9 cellular contexts compared by ENCODE assay signal in genomic region chr10:12350925-12351324, GRCh38. TPM values are rescaled to one million over a fixed set of nuclear protein-coding genes. Genes with fewer than 3 reads are reported as not detected.
DNase-seq lines count a peak whose midpoint lies in the region; ATAC-seq and TF ChIP-seq lines count a peak whose summit lies in the region.
"Had no signal": no experiment of that assay in that cellular context is flagged by ENCODE, and none has a peak within 500 bp of the region (broad histone marks: within the 10 kb centered on the region; RNA-seq: fewer than 3 reads in every experiment).

No MANE protein-coding gene starts in this region.

- H3K27ac Mint-ChIP-seq in activated CD4-positive, alpha-beta T cell treated with anti-CD3 and anti-CD28 coated beads, Interleukin-2, amount 10 ng/mL, durations not matched to agents 7 days and 5 days = peak overlapping the region; percentile 94
- H3K27ac Mint-ChIP-seq in activated naive CD8-positive, alpha-beta T cell treated with anti-CD3 and anti-CD28 coated beads, Interleukin-2, amount 10 ng/mL, durations not matched to agents 7 days and 5 days = peak overlapping the region; percentile 88

- H3K36me3 ChIP-seq in liver (ENCODE audit: control insufficient read depth in 4 of 4, insufficient read depth in 3 of 4, low read depth in 1 of 4, low read length in 3 of 4) (peaks cover 0 to 2% (median 0%) of the 10 kb centered on the region in 4 donors), thymus (ENCODE audit: control insufficient read depth, insufficient read depth) (no peaks in the 10 kb centered on the region)

- H3K9me3 Mint-ChIP-seq in activated CD4-positive, alpha-beta T cell treated with anti-CD3 and anti-CD28 coated beads, Interleukin-2, amount 10 ng/mL, durations not matched to agents 7 days and 5 days = no peaks in the 10 kb centered on the region
- H3K9me3 Mint-ChIP-seq in activated naive CD8-positive, alpha-beta T cell treated with anti-CD3 and anti-CD28 coated beads, Interleukin-2, amount 10 ng/mL, durations not matched to agents 7 days and 5 days = no peaks in the 10 kb centered on the region

- no peak for TF ChIP-seq CTCF in liver (IDR thresholded peaks at IDR 0.05; ENCODE audit: low read depth, low read length, missing input control)

- 27% methylated on average over 9 of the region's 9 CpGs for WGBS in liver
- 16% methylated on average over 9 of the region's 9 CpGs for WGBS in thymus

- H3K4me1 Mint-ChIP-seq in activated CD4-positive, alpha-beta T cell treated with anti-CD3 and anti-CD28 coated beads, Interleukin-2, amount 10 ng/mL, durations not matched to agents 7 days and 5 days = peaks cover 32% of the 10 kb centered on the region
- peaks cover 27% of the 10 kb centered on the region for H3K4me1 Mint-ChIP-seq in activated naive CD8-positive, alpha-beta T cell treated with anti-CD3 and anti-CD28 coated beads, Interleukin-2, amount 10 ng/mL, durations not matched to agents 7 days and 5 days

- peak overlapping the region; percentile 58 to 59 for H3K9ac ChIP-seq in liver (ENCODE audit: low read depth in 1 of 2, low read length in 2 of 2)

- H3K27ac ChIP-seq in liver (ENCODE audit: low read depth in 1 of 2, low read length in 2 of 2) (peak overlapping the region; percentile 82 to 83), thymus (ENCODE audit: low read depth) (no peak overlapping the region)

- POLR2A ChIA-PET in activated CD4-positive, alpha-beta T cell treated with anti-CD3 and anti-CD28 coated beads, Interleukin-2, amount 10 ng/mL, durations not matched to agents 7 days and 5 days (lab: Charles Lee) = no interaction called here
- POLR2A ChIA-PET in activated naive CD8-positive, alpha-beta T cell treated with anti-CD3 and anti-CD28 coated beads, Interleukin-2, amount 10 ng/mL, durations not matched to agents 7 days and 5 days (lab: Charles Lee) = interaction anchor here (0.6 to 1.4 kb wide), 2 partner anchors 15 to 1148 kb away, joined by 4 to 6 read pairs; no protein-coding TSS in a partner anchor

- CTCF ChIA-PET in activated CD4-positive, alpha-beta T cell treated with anti-CD3 and anti-CD28 coated beads, Interleukin-2, amount 10 ng/mL, durations not matched to agents 7 days and 5 days (lab: Charles Lee) = interaction anchor here (0.8 kb wide), 1 partner anchor 8 kb away, joined by 3 read pairs; no protein-coding TSS in a partner anchor

- H3K4me3 Mint-ChIP-seq in activated CD4-positive, alpha-beta T cell treated with anti-CD3 and anti-CD28 coated beads, Interleukin-2, amount 10 ng/mL, durations not matched to agents 7 days and 5 days = peak overlapping the region; percentile 91
- peak overlapping the region; percentile 92 for H3K4me3 Mint-ChIP-seq in activated naive CD8-positive, alpha-beta T cell treated with anti-CD3 and anti-CD28 coated beads, Interleukin-2, amount 10 ng/mL, durations not matched to agents 7 days and 5 days

- ATAC-seq in activated naive CD8-positive, alpha-beta T cell treated with anti-CD3 and anti-CD28 coated beads, Interleukin-2, amount 10 ng/mL, durations not matched to agents 7 days and 5 days (ENCODE audit: low read depth) = no peak
- no peak for ATAC-seq in GM18867 (IDR thresholded peaks at IDR 0.05; ENCODE audit: unreplicated experiment)
- ATAC-seq in GM21619 (IDR thresholded peaks at IDR 0.05; ENCODE audit: unreplicated experiment) = no peak

- no peak for DNase-seq in activated CD4-positive, alpha-beta T cell treated with anti-CD3 and anti-CD28 coated beads, Interleukin-2, amount 10 ng/mL, durations not matched to agents 7 days and 5 days
- DNase-seq in activated CD4-positive, alpha-beta T cell treated with anti-CD3 and anti-CD28 coated beads for 4 hours = no peak
- no peak for DNase-seq in activated naive CD8-positive, alpha-beta T cell treated with anti-CD3 and anti-CD28 coated beads, Interleukin-2, amount 10 ng/mL, durations not matched to agents 7 days and 5 days
- no peak for DNase-seq in T-helper 9 cell
- DNase-seq: DMS153 had no signal

- H3K27me3 ChIP-seq in liver (ENCODE audit: control insufficient read depth in 4 of 4, insufficient read depth in 4 of 4, low read length in 3 of 4) (no peaks in the 10 kb centered on the region), thymus (ENCODE audit: control insufficient read depth, insufficient read depth) (no peaks in the 10 kb centered on the region)

- H3K36me3 Mint-ChIP-seq in activated CD4-positive, alpha-beta T cell treated with anti-CD3 and anti-CD28 coated beads, Interleukin-2, amount 10 ng/mL, durations not matched to agents 7 days and 5 days (ENCODE audit: low read depth) = no peaks in the 10 kb centered on the region
- peaks cover 2% of the 10 kb centered on the region for H3K36me3 Mint-ChIP-seq in activated naive CD8-positive, alpha-beta T cell treated with anti-CD3 and anti-CD28 coated beads, Interleukin-2, amount 10 ng/mL, durations not matched to agents 7 days and 5 days

- H3K9me3 ChIP-seq in liver (ENCODE audit: control insufficient read depth in 4 of 4, low read length in 3 of 4) (no peaks in the 10 kb centered on the region), thymus (ENCODE audit: control insufficient read depth) (no peaks in the 10 kb centered on the region)

- no peak for TF ChIP-seq RAD21 in liver (IDR thresholded peaks at IDR 0.05)

- H3K4me3 ChIP-seq in liver (ENCODE audit: low read depth in 1 of 3, low read length in 3 of 3) (peak overlapping the region; percentile 61 to 94 (median 90)), thymus (ENCODE audit: low read length) (peak overlapping the region; percentile 72)

- H3K27me3 Mint-ChIP-seq in activated CD4-positive, alpha-beta T cell treated with anti-CD3 and anti-CD28 coated beads, Interleukin-2, amount 10 ng/mL, durations not matched to agents 7 days and 5 days = peaks cover 32% of the 10 kb centered on the region
- peaks cover 22% of the 10 kb centered on the region for H3K27me3 Mint-ChIP-seq in activated naive CD8-positive, alpha-beta T cell treated with anti-CD3 and anti-CD28 coated beads, Interleukin-2, amount 10 ng/mL, durations not matched to agents 7 days and 5 days

- H3K4me1 ChIP-seq in liver (ENCODE audit: control insufficient read depth in 4 of 4, insufficient read depth in 4 of 4, low read length in 3 of 4) (peaks cover 8 to 39% (median 23%) of the 10 kb centered on the region in 4 donors), thymus (ENCODE audit: control insufficient read depth, insufficient read depth, low read length) (peaks cover 14% of the 10 kb centered on the region)

TF ChIP-seq in liver, 16 proteins besides CTCF, POLR2A, EP300 and RAD21:
- TF ChIP-seq REST (IDR thresholded peaks at IDR 0.05) (no peak), HNF4G (IDR thresholded peaks at IDR 0.05) (no peak), JUND (IDR thresholded peaks at IDR 0.05) (no peak), NR2F2 (IDR thresholded peaks at IDR 0.05) (no peak), FOXA1 (IDR thresholded peaks at IDR 0.05) (no peak), HNF4A (conservative IDR thresholded peaks at IDR 0.05) (no peak), ZBTB33 (IDR thresholded peaks at IDR 0.05) (no peak), EGR1 (IDR thresholded peaks at IDR 0.05; ENCODE audit: low read depth in 2 of 2) (no peak)

RNA-seq across cellular contexts. Expression of gene CAMK1D, which starts 1.6 kb away (rescaled TPM):
- 10 to 100 TPM; 15.4 to 15.5 TPM for total RNA-seq in activated CD4-positive, alpha-beta T cell treated with anti-CD3 and anti-CD28 coated beads, Interleukin-2, amount 10 ng/mL, durations not matched to agents 7 days and 5 days
- 1 to 10 TPM; 7.5 to 9.0 TPM for total RNA-seq in activated naive CD8-positive, alpha-beta T cell treated with anti-CD3 and anti-CD28 coated beads, Interleukin-2, amount 10 ng/mL, durations not matched to agents 7 days and 5 days
- 10 to 100 TPM in 1 of 2 donors, 1 to 10 TPM in 1; 2.7 to 10.1 TPM for total RNA-seq in liver
- polyA plus RNA-seq in liver (1 to 10 TPM; 3.3 to 5.2 TPM), thymus (11.2 TPM)
